Comparison of ENCODE assay signal across 8 cellular contexts in genomic region chr18:51029694-51030536, GRCh38. TPM values are rescaled to one million over a fixed set of nuclear protein-coding genes. Genes with fewer than 3 reads are reported as not detected.
DNase-seq lines count a peak whose midpoint lies in the region; ATAC-seq and TF ChIP-seq lines count a peak whose summit lies in the region.

TSS of gene SMAD4 (plus strand) at chr18:51030213. CDS start at chr18:51047047, 16,834 bp downstream.

- no peaks in the 10 kb centered on the region for H3K27me3 Mint-ChIP-seq in IgD-negative memory B cell

- H3K4me1 Mint-ChIP-seq in IgD-negative memory B cell, result peaks cover 36 to 47% (median 41%) of the 10 kb centered on the region in 3 donors

- no peaks in the 10 kb centered on the region for H3K9me3 Mint-ChIP-seq in IgD-negative memory B cell

- TF ChIP-seq CTCF in epithelial cell of esophagus (IDR thresholded peaks at IDR 0.05; ENCODE audit: insufficient read depth, low read depth, low read length, missing control alignments) (no peak), mucosa of descending colon (IDR thresholded peaks at IDR 0.05) (no peak)

- no peaks in the 10 kb centered on the region for H3K9me3 ChIP-seq in mucosa of descending colon

- intact Hi-C loops in mucosa of descending colon (cut with DNase I, micrococcal nuclease), result no loop called here

- H3K4me3 ChIP-seq in epithelial cell of esophagus (ENCODE audit: low read length) (peak within 1 kb of the TSS; percentile 49), mucosa of descending colon (peak within 1 kb of the TSS; percentile 80)

- peak; percentile 81 for DNase-seq in DMS114 treated with DMSO at 0.1 percent for 48 hours (lab: John Stamatoyannopoulos, UW; ENCODE audit: unreplicated experiment)
- DNase-seq in OCI-M1 (lab: John Stamatoyannopoulos, UW), result peak; percentile 97
- peak; percentile 96 for DNase-seq in activated T-cell treated with anti-CD3 and anti-CD28 coated beads for 48 hours (ENCODE audit: low read depth)
- DNase-seq in epithelial cell of esophagus (ENCODE audit: low read depth), result peak; percentile 96
- peak; percentile 95 to 99 (median 97) for DNase-seq in mucosa of descending colon
- peak; percentile 98 to 99 for DNase-seq in stimulated activated CD8-positive, alpha-beta memory T cell treated with anti-CD3 and anti-CD28 coated beads, Interleukin-4, amount 100 ng/mL, for 1 hour (ENCODE audit: low read depth in 2 of 2, low spot score in 1 of 2)

- H3K36me3 ChIP-seq in mucosa of descending colon (ENCODE audit: low read depth), result no peaks in the 10 kb centered on the region

- H3K4me3 Mint-ChIP-seq in IgD-negative memory B cell, result peak within 1 kb of the TSS; percentile 94 to 98 (median 98)

- ATAC-seq in GM21576 (IDR thresholded peaks at IDR 0.05; ENCODE audit: unreplicated experiment) (peak; percentile 59), mucosa of descending colon (peak; percentile 92)

- peak within 1 kb of the TSS; percentile 97 to 98 (median 98) for H3K27ac Mint-ChIP-seq in IgD-negative memory B cell

- no peaks in the 10 kb centered on the region for H3K36me3 Mint-ChIP-seq in IgD-negative memory B cell

- peaks cover 7% of the 10 kb centered on the region for H3K4me1 ChIP-seq in mucosa of descending colon (ENCODE audit: low read depth)

RNA-seq across cellular contexts. Expression of gene SMAD4, which starts in this region (rescaled TPM):
- polyA plus RNA-seq in IgD-negative memory B cell, result 54.7 TPM
- total RNA-seq in mucosa of descending colon, result 100 to 1,000 TPM in 1 of 3 donors, 10 to 100 TPM in 2; 78.7 to 131 (median 93.1) TPM

Comparison
In these comparisons a context has a peak if more than half of its experiments do, and no peak if none do; other contexts are left out.
1. Peak in every context shown above with its lines: DNase-seq, ATAC-seq and H3K4me3 ChIP-seq.